ENCODE assay signal across 1 cellular context in genomic region chr6:30740993-30741784, GRCh38.
TF ChIP-seq lines count a peak whose summit lies in the region.

No MANE protein-coding gene starts in this region.

TF ChIP-seq in HepG2, 621 proteins besides CTCF, POLR2A, EP300 and RAD21 (continues in another document):
- 0 out of 2 replicates have a peak, but pooled peaks have one; percentile 48 for TF ChIP-seq ZNF562 (CRISPR knock-in tag; IDR thresholded peaks at IDR 0.05; ENCODE audit: borderline replicate concordance)
- TF ChIP-seq REPIN1 (CRISPR knock-in tag; IDR thresholded peaks at IDR 0.05; ENCODE audit: borderline replicate concordance, low read depth), result no peak
- TF ChIP-seq ZBTB2 (CRISPR knock-in tag; IDR thresholded peaks at IDR 0.05; ENCODE audit: low read depth), result 0 out of 2 replicates have a peak, but pooled peaks have one; percentile 30
- peak; percentile 11; the same call in 1 of the 2 replicates for TF ChIP-seq PAF1 (CRISPR knock-in tag; IDR thresholded peaks at IDR 0.05)
- TF ChIP-seq GPBP1L1 (CRISPR knock-in tag; IDR thresholded peaks at IDR 0.05), result no peak
- no peak for TF ChIP-seq POGK (CRISPR knock-in tag; conservative IDR thresholded peaks at IDR 0.05)
- no peak for TF ChIP-seq ZNF619 (CRISPR knock-in tag; IDR thresholded peaks at IDR 0.05)
- TF ChIP-seq ZNF687 (CRISPR knock-in tag; IDR thresholded peaks at IDR 0.05), result peak; percentile 23; the same call in 1 of the 2 replicates
- TF ChIP-seq ZBTB4 (CRISPR knock-in tag; IDR thresholded peaks at IDR 0.05; ENCODE audit: borderline replicate concordance), result no peak; the same call in 1 of the 2 replicates
- TF ChIP-seq TAF1 (CRISPR knock-in tag; IDR thresholded peaks at IDR 0.05), result no peak
- no peak for TF ChIP-seq ZNF784 (CRISPR knock-in tag; IDR thresholded peaks at IDR 0.05; ENCODE audit: borderline replicate concordance)
- no peak for TF ChIP-seq ATF2 (CRISPR knock-in tag; IDR thresholded peaks at IDR 0.05)
- TF ChIP-seq ZNF276 (CRISPR knock-in tag; IDR thresholded peaks at IDR 0.05; ENCODE audit: low read depth), result 0 out of 2 replicates have a peak, but pooled peaks have one; percentile 12
- TF ChIP-seq SAP130 (CRISPR knock-in tag; IDR thresholded peaks at IDR 0.05; ENCODE audit: low read depth), result no peak
- 0 out of 2 replicates have a peak, but pooled peaks have one; percentile 31 for TF ChIP-seq KDM5B (CRISPR knock-in tag; IDR thresholded peaks at IDR 0.05; ENCODE audit: borderline replicate concordance)
- no peak for TF ChIP-seq REXO4 (CRISPR knock-in tag; IDR thresholded peaks at IDR 0.05; ENCODE audit: borderline replicate concordance)
- TF ChIP-seq ZBTB38 (CRISPR knock-in tag; IDR thresholded peaks at IDR 0.05), result peak; percentile 32; the same call in 1 of the 2 replicates
- 0 out of 2 replicates have a peak, but pooled peaks have one; percentile 26 for TF ChIP-seq ZKSCAN8 (CRISPR knock-in tag; IDR thresholded peaks at IDR 0.05; ENCODE audit: borderline replicate concordance)
- no peak for TF ChIP-seq TP53 (CRISPR knock-in tag; conservative IDR thresholded peaks at IDR 0.05)
- peak; percentile 17; the same call in 1 of the 2 replicates for TF ChIP-seq HDAC2 (CRISPR knock-in tag; IDR thresholded peaks at IDR 0.05)
- 0 out of 2 replicates have a peak, but pooled peaks have one; percentile 13 for TF ChIP-seq ZNF441 (CRISPR knock-in tag; IDR thresholded peaks at IDR 0.05; ENCODE audit: borderline replicate concordance)
- 0 out of 4 replicates have a peak, but pooled peaks of 1 of the 2 experiments have one; percentile 18 for TF ChIP-seq HMGXB4 (CRISPR knock-in tag; IDR thresholded peaks at IDR 0.05; ENCODE audit: borderline replicate concordance in 1 of 2, low read depth in 1 of 2)
- TF ChIP-seq KAT8 (CRISPR knock-in tag; IDR thresholded peaks at IDR 0.05), result peak; percentile 2; the same call in 1 of the 2 replicates
- no peak for TF ChIP-seq TFE3 (CRISPR knock-in tag; IDR thresholded peaks at IDR 0.05)
- TF ChIP-seq CBFB (CRISPR knock-in tag; IDR thresholded peaks at IDR 0.05), result no peak
- TF ChIP-seq SNAPC2 (CRISPR knock-in tag; IDR thresholded peaks at IDR 0.05), result 0 out of 2 replicates have a peak, but pooled peaks have one; percentile 17
- 0 out of 2 replicates have a peak, but pooled peaks have one; percentile 9 for TF ChIP-seq ZNF639 (CRISPR knock-in tag; conservative IDR thresholded peaks at IDR 0.05)
- peak; percentile 20; the same call in 1 of the 2 replicates for TF ChIP-seq ARNTL (CRISPR knock-in tag; IDR thresholded peaks at IDR 0.05)
- TF ChIP-seq KLF9 (CRISPR knock-in tag; IDR thresholded peaks at IDR 0.05; ENCODE audit: low read depth), result no peak
- TF ChIP-seq FOSL2 (CRISPR knock-in tag; IDR thresholded peaks at IDR 0.05), result peak; percentile 5; the same call in 1 of the 2 replicates
- no peak for TF ChIP-seq ZNF564 (CRISPR knock-in tag; IDR thresholded peaks at IDR 0.05)
- no peak for TF ChIP-seq ZMYM3 (CRISPR knock-in tag; IDR thresholded peaks at IDR 0.05)
- TF ChIP-seq AKAP8 (CRISPR knock-in tag; IDR thresholded peaks at IDR 0.05), result no peak
- TF ChIP-seq NRL (CRISPR knock-in tag; IDR thresholded peaks at IDR 0.05; ENCODE audit: borderline replicate concordance), result 0 out of 2 replicates have a peak, but pooled peaks have one; percentile 38
- TF ChIP-seq DR1 (CRISPR knock-in tag; IDR thresholded peaks at IDR 0.05), result no peak
